2 cellular contexts compared by ENCODE assay signal in genomic region chr9:20811872-20812271, GRCh38.
TF ChIP-seq lines count a peak whose summit lies in the region.

No MANE protein-coding gene starts in this region.

TF ChIP-seq in A549, 52 proteins besides CTCF, POLR2A, EP300 and RAD21:
- TF ChIP-seq MAFK (IDR thresholded peaks at IDR 0.05; ENCODE audit: partially characterized antibody) (peak; percentile 83), GATA3 (IDR thresholded peaks at IDR 0.05; ENCODE audit: borderline replicate concordance) (no peak)

TF ChIP-seq in IMR-90, 13 proteins besides CTCF, POLR2A, EP300 and RAD21:
- TF ChIP-seq NFE2L2 (IDR thresholded peaks at IDR 0.05; ENCODE audit: low read depth, low read length) (peak; percentile 83), MAZ (IDR thresholded peaks at IDR 0.05; ENCODE audit: borderline replicate concordance, low read depth, low read length) (no peak), MAFK (IDR thresholded peaks at IDR 0.05; ENCODE audit: low read depth, low read length) (peak; percentile 79)
